10 cellular contexts compared by ENCODE assay signal in the genomic region with DNA sequence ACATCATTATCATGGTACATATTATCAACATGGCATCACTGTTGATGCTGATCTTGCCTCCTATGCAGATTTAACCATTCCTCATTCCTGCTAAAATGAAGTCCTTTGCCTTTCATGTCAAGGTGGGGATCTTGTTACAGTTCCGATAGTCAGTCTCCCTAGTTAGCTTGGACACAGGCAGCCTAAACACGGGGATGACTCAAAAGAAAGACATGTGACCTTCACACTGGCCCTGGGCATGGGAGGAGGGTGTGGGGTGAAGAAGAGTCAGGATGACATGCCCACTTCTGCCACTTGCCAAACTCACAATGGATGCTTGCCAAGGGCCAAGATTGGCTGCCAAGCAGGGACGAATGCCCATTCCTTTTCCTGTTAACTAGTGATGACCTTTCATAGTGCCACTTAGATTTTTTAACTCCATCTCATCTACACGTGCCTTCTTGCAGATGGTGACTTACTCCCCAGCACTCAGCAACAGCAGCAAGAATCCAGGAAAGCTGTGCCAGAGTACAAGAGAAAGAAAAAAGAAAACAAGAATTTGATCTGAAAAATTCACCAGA. TPM values are rescaled to one million over a fixed set of nuclear protein-coding genes. Genes with fewer than 3 reads are reported as not detected.
A peak's percentile ranks its signal among the peaks of the same experiment; 100 is the strongest.
DNase-seq lines count a peak whose midpoint lies in the region; ATAC-seq and TF ChIP-seq lines count a peak whose summit lies in the region.
"Had no signal": no experiment of that assay in that cellular context is flagged by ENCODE, and none has a peak within 500 bp of the region (broad histone marks: within the 10 kb centered on the region; RNA-seq: fewer than 3 reads in every experiment).

No MANE protein-coding gene starts in this region.

- H3K56ac ChIP-seq in mesendoderm (ENCODE audit: low read length) = no peak overlapping the region

- POLR2A ChIA-PET in Panc1 (lab: Charles Lee) = no interaction called here

- H3K18ac ChIP-seq in mesendoderm (ENCODE audit: low read length) = no peak overlapping the region

- no peak overlapping the region for H3K4me3 ChIP-seq in Panc1 (ENCODE audit: low read depth in 2 of 2, low read length in 2 of 2)
- H3K4me3 ChIP-seq in esophagus muscularis mucosa = peak overlapping the region in 1 of 4 donors; percentile 4
- H3K4me3 ChIP-seq in mesendoderm (ENCODE audit: low read length) = no peak overlapping the region
- H3K4me3 ChIP-seq: tibial nerve had no signal

- H3K27ac ChIP-seq in Panc1 (ENCODE audit: low read length) (no peak overlapping the region), esophagus muscularis mucosa (replicated peaks in 1 of 4) (peak overlapping the region; percentile 36 to 63 (median 51)), mesendoderm (ENCODE audit: low read depth, low read length) (no peak overlapping the region)
- H3K27ac ChIP-seq: tibial nerve had no signal

- in situ Hi-C loops in Panc1 (cut with HindIII; ENCODE audit: low pct_unique_long_range_greater_than_20kb, low sequenced_read_pairs) = no loop called here

- 24% methylated on average over 4 of the region's 4 CpGs for WGBS in esophagus muscularis mucosa
- WGBS in mesendoderm (ENCODE audit: extremely low coverage, insufficient coverage, low lambda C conversion rate) = no CpG with 5 or more reads among the region's 4 CpGs

- no peak overlapping the region for H4K8ac ChIP-seq in mesendoderm (ENCODE audit: low read depth, low read length)

- no peaks in the 10 kb centered on the region for H3K27me3 ChIP-seq in Panc1 (ENCODE audit: control insufficient read depth, insufficient read depth, low read length)
- H3K27me3 ChIP-seq in esophagus muscularis mucosa = no peaks in the 10 kb centered on the region
- H3K27me3 ChIP-seq in mesendoderm (ENCODE audit: insufficient read depth, low read length, poor library complexity) = no peaks in the 10 kb centered on the region
- H3K27me3 ChIP-seq: tibial nerve had no signal

- no peak overlapping the region for H2BK120ac ChIP-seq in mesendoderm (ENCODE audit: low read depth, low read length)

- no peak overlapping the region for H3K4me2 ChIP-seq in mesendoderm (ENCODE audit: low read length)

- H3K9ac ChIP-seq in mesendoderm (ENCODE audit: low read length) = no peak overlapping the region

- H3K4me1 ChIP-seq in Panc1 (ENCODE audit: control insufficient read depth, insufficient read depth, low read length) (no peaks in the 10 kb centered on the region), esophagus muscularis mucosa (peaks cover 16 to 42% (median 19%) of the 10 kb centered on the region in 4 donors), mesendoderm (ENCODE audit: control insufficient read depth, low read depth, low read length) (peaks cover 4% of the 10 kb centered on the region)

- H4K5ac ChIP-seq in mesendoderm (ENCODE audit: low read length) = no peak overlapping the region

- TF ChIP-seq CTCF in Panc1 (IDR thresholded peaks at IDR 0.05) (no peak), esophagus muscularis mucosa (IDR thresholded peaks at IDR 0.05) (no peak)

- H3K36me3 ChIP-seq in Panc1 (ENCODE audit: control insufficient read depth, insufficient read depth, low read length) (no peaks in the 10 kb centered on the region), esophagus muscularis mucosa (no peaks in the 10 kb centered on the region), mesendoderm (ENCODE audit: control insufficient read depth, insufficient read depth, low read length) (no peaks in the 10 kb centered on the region)
- H3K36me3 ChIP-seq: tibial nerve had no signal

- no peak overlapping the region for H3K4ac ChIP-seq in mesendoderm (ENCODE audit: low read depth, low read length)

- H2BK5ac ChIP-seq in mesendoderm (ENCODE audit: low read length) = no peak overlapping the region

- TF ChIP-seq EP300 in esophagus muscularis mucosa (IDR thresholded peaks at IDR 0.05) = no peak

- TF ChIP-seq POLR2A in esophagus muscularis mucosa (IDR thresholded peaks at IDR 0.05; ENCODE audit: low read depth) = no peak

- CTCF ChIA-PET in Panc1 (lab: Charles Lee) = no interaction called here

- H3K9me3 ChIP-seq in Panc1 (ENCODE audit: control insufficient read depth, insufficient read depth, low read depth, low read length) = no peaks in the 10 kb centered on the region
- no peaks in the 10 kb centered on the region for H3K9me3 ChIP-seq in esophagus muscularis mucosa
- H3K9me3 ChIP-seq: tibial nerve had no signal

- H3K79me1 ChIP-seq in mesendoderm (ENCODE audit: low read length) = no peaks in the 10 kb centered on the region

- no peaks in the 10 kb centered on the region for H3K79me2 ChIP-seq in mesendoderm (ENCODE audit: control insufficient read depth, insufficient read depth, low read length)

- no peak for ATAC-seq in Panc1

- intact Hi-C loops in Panc1 (cut with micrococcal nuclease; ENCODE audit: unreplicated experiment) (no loop called here), esophagus muscularis mucosa (cut with DNase I) (no loop called here)

- DNase-seq in COLO829 (ENCODE audit: low spot score) (peak; percentile 69), Panc1 (ENCODE audit: low read depth, low spot score) (peak; percentile 56), esophagus muscularis mucosa (ENCODE audit: extremely low spot score) (no peak), mesendoderm (peak; percentile 95), NCI-H2107 treated with DMSO at 0.1 percent for 48 hours (lab: John Stamatoyannopoulos, UW; ENCODE audit: unreplicated experiment) (no peak), activated T-cell treated with anti-CD3 and anti-CD28 coated beads for 4 hours (no peak)
- no peak for DNase-seq in NK-92 treated with Interleukin-12 subunit alpha and Interleukin-12 subunit beta, amount 100 ng/mL, for 24 hours (lab: John Stamatoyannopoulos, UW)
- no peak for DNase-seq in activated effector memory CD4-positive, alpha-beta T cell treated with Interleukin-2 at 50 U/mL for 16 hours
- DNase-seq: Calu3 had no signal

- H3K23ac ChIP-seq in mesendoderm (ENCODE audit: low read length) = no peak overlapping the region

- H2BK15ac ChIP-seq in mesendoderm (replicated peaks; ENCODE audit: low read depth) = no peak overlapping the region

- H2AK5ac ChIP-seq in mesendoderm (ENCODE audit: low read length) = no peak overlapping the region

- BruUV-seq in Panc1 (replicated peaks; lab: Mats Ljungman, UMichigan) = no TSS peak

RNA-seq across cellular contexts. Expression of gene SLC1A4, which starts 13.9 kb away (rescaled TPM):
- 12.9 TPM for total RNA-seq in Panc1 (2021; ENCODE audit: unreplicated experiment)
- polyA plus RNA-seq in Panc1 (2012; ENCODE audit: insufficient read length) = 14.4 TPM
- 10 to 100 TPM; 10.4 to 15.1 (median 10.8) TPM for total RNA-seq in esophagus muscularis mucosa
- polyA plus RNA-seq in mesendoderm (2013, experiment 1 of 2) = 0.59 TPM
- 0.69 TPM for polyA plus RNA-seq in mesendoderm (2013, experiment 2 of 2)

Comparison
In these comparisons a context has a peak if more than half of its experiments do, and no peak if none do; other contexts are left out.
1. DNase-seq: peak in COLO829 (single experiment), Panc1 (single experiment) and mesendoderm (single experiment); none in esophagus muscularis mucosa (single experiment), NCI-H2107 treated with DMSO at 0.1 percent for 48 hours (single experiment), NK-92 treated with Interleukin-12 subunit alpha and Interleukin-12 subunit beta, amount 100 ng/mL, for 24 hours (single experiment), activated effector memory CD4-positive, alpha-beta T cell treated with Interleukin-2 at 50 U/mL for 16 hours (single experiment) and activated T-cell treated with anti-CD3 and anti-CD28 coated beads for 4 hours (single experiment).
2. H3K27ac ChIP-seq: peak in esophagus muscularis mucosa (4 of 4); none in Panc1 (single experiment) and mesendoderm (single experiment).